ENCODE assay signal across 16 cellular contexts in genomic region chr7:70588151-70588550, GRCh38.
A peak's percentile ranks its signal among the peaks of the same experiment; 100 is the strongest.
DNase-seq lines count a peak whose midpoint lies in the region; ATAC-seq and TF ChIP-seq lines count a peak whose summit lies in the region.
"Had no signal": no experiment of that assay in that cellular context is flagged by ENCODE, and none has a peak within 500 bp of the region (broad histone marks: within the 10 kb centered on the region; RNA-seq: fewer than 3 reads in every experiment).

No MANE protein-coding gene starts in this region.

- no peak overlapping the region for H3K4me3 Mint-ChIP-seq in endodermal cell
- peak overlapping the region; percentile 10 for H3K4me3 Mint-ChIP-seq in nephron progenitor cell
- peak overlapping the region; percentile 64 for H3K4me3 Mint-ChIP-seq in type B pancreatic cell
- H3K4me3 Mint-ChIP-seq: B cell; CD4-positive, CD25-positive, alpha-beta regulatory T cell had no signal

- H3K27ac Mint-ChIP-seq in endodermal cell, result no peak overlapping the region
- H3K27ac Mint-ChIP-seq in nephron progenitor cell, result no peak overlapping the region
- no peak overlapping the region for H3K27ac Mint-ChIP-seq in type B pancreatic cell
- H3K27ac Mint-ChIP-seq: B cell had no signal

- H3K36me3 Mint-ChIP-seq in endodermal cell (ENCODE audit: low read depth) (no peaks in the 10 kb centered on the region), nephron progenitor cell (ENCODE audit: low read depth) (no peaks in the 10 kb centered on the region), type B pancreatic cell (no peaks in the 10 kb centered on the region)
- H3K36me3 Mint-ChIP-seq: CD4-positive, CD25-positive, alpha-beta regulatory T cell had no signal

- H3K9me3 ChIP-seq in endodermal cell (ENCODE audit: control insufficient read depth, low read length) (no peaks in the 10 kb centered on the region), psoas muscle (no peaks in the 10 kb centered on the region)
- H3K9me3 ChIP-seq: SJCRH30 had no signal

- H3K4me1 ChIP-seq in endodermal cell (ENCODE audit: control insufficient read depth, insufficient read depth, low read length), result peaks cover 22% of the 10 kb centered on the region
- H3K4me1 ChIP-seq in psoas muscle, result peaks cover 14% of the 10 kb centered on the region

- H3K27me3 ChIP-seq in endodermal cell (ENCODE audit: control insufficient read depth, insufficient read depth, low read length, poor library complexity, severe bottlenecking) (peaks cover 1% of the 10 kb centered on the region), psoas muscle (ENCODE audit: insufficient read depth in 3 of 3, low read length in 2 of 3) (no peaks in the 10 kb centered on the region)
- H3K27me3 ChIP-seq: SJCRH30 had no signal

- H3K27me3 Mint-ChIP-seq in endodermal cell (ENCODE audit: insufficient read depth) (peaks cover 20% of the 10 kb centered on the region), nephron progenitor cell (ENCODE audit: low read depth, poor library complexity) (peaks cover 18% of the 10 kb centered on the region), type B pancreatic cell (peaks cover 24% of the 10 kb centered on the region)
- H3K27me3 Mint-ChIP-seq: CD4-positive, CD25-positive, alpha-beta regulatory T cell had no signal

- 64 to 84% methylated on average over 5 of the region's 5 CpGs for WGBS in endodermal cell (ENCODE audit: insufficient coverage in 1 of 2, insufficient read length in 1 of 2), 2 experiments
- WGBS in psoas muscle, 3 donors, result 93 to 95% (median 95%) methylated on average over 5 of the region's 5 CpGs

- DNase-seq in NCI-H2227 (lab: John Stamatoyannopoulos, UW; ENCODE audit: unreplicated experiment) (peak; percentile 36), endodermal cell (peak; percentile 43), nephron progenitor cell (no peak), type B pancreatic cell (ENCODE audit: extremely low spot score, unreplicated experiment) (no peak), psoas muscle (no peak)
- DNase-seq in stimulated activated CD4-positive, alpha-beta T cell treated with anti-CD3 and anti-CD28 coated beads, Interleukin-15, amount 100 ng/mL, for 24 hours, result no peak
- DNase-seq: CD4-positive, CD25-positive, alpha-beta regulatory T cell; GM23248; NCI-H187; NCI-H510A; NCI-H82; PC-3; SJCRH30 had no signal

- no peak for ATAC-seq in HG02840 (IDR thresholded peaks at IDR 0.05; ENCODE audit: low FRiP score, unreplicated experiment)
- no peak for ATAC-seq in psoas muscle
- ATAC-seq: PC-3 had no signal

- H3K4me3 ChIP-seq in endodermal cell (ENCODE audit: low read length), result no peak overlapping the region
- no peak overlapping the region for H3K4me3 ChIP-seq in psoas muscle
- H3K4me3 ChIP-seq: GM23248, SJCRH30 had no signal

- no peaks in the 10 kb centered on the region for H3K36me3 ChIP-seq in endodermal cell (ENCODE audit: control insufficient read depth, insufficient read depth, low read length)
- H3K36me3 ChIP-seq in psoas muscle (ENCODE audit: insufficient read depth in 1 of 2, low read depth in 1 of 2), result no peaks in the 10 kb centered on the region
- H3K36me3 ChIP-seq: SJCRH30 had no signal

- H3K9me3 Mint-ChIP-seq in endodermal cell (no peaks in the 10 kb centered on the region), nephron progenitor cell (no peaks in the 10 kb centered on the region), type B pancreatic cell (no peaks in the 10 kb centered on the region)
- H3K9me3 Mint-ChIP-seq: CD4-positive, CD25-positive, alpha-beta regulatory T cell had no signal

- peaks cover 53% of the 10 kb centered on the region for H3K4me1 Mint-ChIP-seq in endodermal cell
- H3K4me1 Mint-ChIP-seq in nephron progenitor cell, result peaks cover 69% of the 10 kb centered on the region
- H3K4me1 Mint-ChIP-seq in type B pancreatic cell (ENCODE audit: unreplicated experiment), result peaks cover 36% of the 10 kb centered on the region
- H3K4me1 Mint-ChIP-seq: B cell; CD4-positive, CD25-positive, alpha-beta regulatory T cell had no signal

- no peak overlapping the region for H3K9ac ChIP-seq in endodermal cell (ENCODE audit: extremely low read depth, low read length, poor library complexity, severe bottlenecking)
- H3K9ac ChIP-seq: GM23248 had no signal

- intact Hi-C loops in psoas muscle (cut with DNase I), result no loop called here

- TF ChIP-seq CTCF in endodermal cell (conservative IDR thresholded peaks at IDR 0.05) (no peak), nephron progenitor cell (IDR thresholded peaks at IDR 0.05) (no peak), type B pancreatic cell (conservative IDR thresholded peaks at IDR 0.05) (no peak), psoas muscle (IDR thresholded peaks at IDR 0.05) (no peak)

- peak overlapping the region; percentile 42 for H3K27ac ChIP-seq in endodermal cell (ENCODE audit: low read depth, low read length)
- no peak overlapping the region for H3K27ac ChIP-seq in psoas muscle
- H3K27ac ChIP-seq: GM23248, HL-60, SJCRH30 had no signal

Comparison
In these comparisons a context has a peak if more than half of its experiments do, and no peak if none do; other contexts are left out.
1. DNase-seq: peak in NCI-H2227 (single experiment) and endodermal cell (single experiment); none in nephron progenitor cell (single experiment), type B pancreatic cell (single experiment), psoas muscle (0 of 2) and stimulated activated CD4-positive, alpha-beta T cell treated with anti-CD3 and anti-CD28 coated beads, Interleukin-15, amount 100 ng/mL, for 24 hours (single experiment).